Comparison of ENCODE assay signal across 9 cellular contexts in the genomic region with DNA sequence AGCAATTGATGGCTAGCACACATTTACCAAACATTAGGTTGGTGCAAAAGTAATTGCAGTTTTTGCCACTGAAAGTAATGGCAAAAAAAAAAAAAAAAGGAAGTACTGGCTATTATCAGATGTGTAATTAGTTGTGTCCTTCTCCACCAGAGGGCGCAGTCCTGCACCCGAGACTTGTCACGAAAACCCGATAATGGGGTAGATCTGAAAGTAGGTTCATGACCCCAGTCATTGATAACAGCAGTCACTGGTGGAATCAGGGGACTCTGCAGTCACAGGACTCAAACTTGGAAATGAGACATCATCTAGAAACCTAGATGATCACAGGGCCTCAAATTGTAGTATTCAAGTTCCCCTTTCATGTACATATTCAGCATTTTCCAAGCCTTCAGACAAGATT. TPM values are rescaled to one million over a fixed set of nuclear protein-coding genes. Genes with fewer than 3 reads are reported as not detected.
DNase-seq lines count a peak whose midpoint lies in the region; ATAC-seq, FAIRE-seq and TF ChIP-seq lines count a peak whose summit lies in the region.
"Had no signal": no experiment of that assay in that cellular context is flagged by ENCODE, and none has a peak within 500 bp of the region (broad histone marks: within the 10 kb centered on the region; RNA-seq: fewer than 3 reads in every experiment).

No MANE protein-coding gene starts in this region.

- no TSS peak for BruUV-seq in endothelial cell of umbilical vein (replicated peaks; lab: Mats Ljungman, UMichigan)

- no peak overlapping the region for H3K27ac Mint-ChIP-seq in natural killer cell treated with Interleukin-12 subunit alpha and Interleukin-12 subunit beta and Interleukin-15 and Interleukin-18, amount 100 ng/mL, for 72 hours

- no peak overlapping the region for H3K4me2 ChIP-seq in endothelial cell of umbilical vein (ENCODE audit: insufficient read depth, low read length)

- POLR2A ChIA-PET in endothelial cell of umbilical vein (lab: Charles Lee) = no interaction called here

- H3K4me3 Mint-ChIP-seq in natural killer cell treated with Interleukin-12 subunit alpha and Interleukin-12 subunit beta and Interleukin-15 and Interleukin-18, amount 100 ng/mL, for 72 hours = no peak overlapping the region

- peak; percentile 69 for ATAC-seq in HG02852 (IDR thresholded peaks at IDR 0.05; ENCODE audit: unreplicated experiment)
- ATAC-seq in natural killer cell treated with Interleukin-12 subunit alpha and Interleukin-12 subunit beta and Interleukin-15 and Interleukin-18, amount 100 ng/mL, for 72 hours = peak; percentile 56 to 61

- TF ChIP-seq CTCF in endothelial cell of umbilical vein (IDR thresholded peaks at IDR 0.05; ENCODE audit: extremely low read depth in 1 of 2, insufficient read depth in 1 of 2, low read depth in 1 of 2, low read length in 2 of 2) = peak; percentile 32 to 34
- TF ChIP-seq CTCF in tibial artery (IDR thresholded peaks at IDR 0.05) = peak; percentile 6 to 20

- H3K4me1 Mint-ChIP-seq in natural killer cell treated with Interleukin-12 subunit alpha and Interleukin-12 subunit beta and Interleukin-15 and Interleukin-18, amount 100 ng/mL, for 72 hours (ENCODE audit: low read depth in 2 of 2) = peaks cover 0 to 3% of the 10 kb centered on the region in 2 donors

- DNase-seq in NCI-H2196 (lab: John Stamatoyannopoulos, UW; ENCODE audit: unreplicated experiment) (peak; percentile 41), NCI-H2196 treated with DMSO at 0.1 percent for 48 hours (lab: John Stamatoyannopoulos, UW; ENCODE audit: unreplicated experiment) (no peak), NCI-H510A treated with DMSO at 0.1 percent for 48 hours (lab: John Stamatoyannopoulos, UW) (peak; percentile 32), endothelial cell of umbilical vein (ENCODE audit: low read depth, low spot score) (peak; percentile 54), tibial artery (peak in 1 of 2 donors; percentile 43)
- DNase-seq in activated CD4-positive, alpha-beta T cell treated with anti-CD3 and anti-CD28 coated beads, Interleukin-2, amount 50 U/mL, for 24 hours (ENCODE audit: low read depth in 1 of 2, low spot score in 1 of 2) = peak; percentile 6 to 42
- peak; percentile 74 for DNase-seq in natural killer cell treated with Interleukin-12 subunit alpha and Interleukin-12 subunit beta and Interleukin-15 and Interleukin-18, amount 100 ng/mL, for 72 hours (ENCODE audit: low spot score)

- no peaks in the 10 kb centered on the region for H3K27me3 Mint-ChIP-seq in natural killer cell treated with Interleukin-12 subunit alpha and Interleukin-12 subunit beta and Interleukin-15 and Interleukin-18, amount 100 ng/mL, for 72 hours

- H3K27me3 ChIP-seq in endothelial cell of umbilical vein (ENCODE audit: control insufficient read depth in 2 of 2, insufficient read depth in 2 of 2, low read length in 2 of 2) (no peaks in the 10 kb centered on the region), tibial artery (no peaks in the 10 kb centered on the region)

- peak; percentile 91 for FAIRE-seq in endothelial cell of umbilical vein (lab: Jason Lieb, UNC)
- FAIRE-seq: islet of Langerhans had no signal

- intact Hi-C loops in endothelial cell of umbilical vein (cut with micrococcal nuclease) = loop anchor here (1.0 kb wide), 2 partner anchors 26 to 146 kb away; no protein-coding TSS in a partner anchor
- intact Hi-C loops in tibial artery (cut with DNase I; ENCODE audit: low total_unique reads) = no loop called here

- no peaks in the 10 kb centered on the region for H3K36me3 Mint-ChIP-seq in natural killer cell treated with Interleukin-12 subunit alpha and Interleukin-12 subunit beta and Interleukin-15 and Interleukin-18, amount 100 ng/mL, for 72 hours

- H4K20me1 ChIP-seq in endothelial cell of umbilical vein (replicated peaks; ENCODE audit: control insufficient read depth, extremely low read depth, insufficient read depth, low read length) = no peaks in the 10 kb centered on the region

- no peak overlapping the region for H3K27ac ChIP-seq in endothelial cell of umbilical vein (ENCODE audit: insufficient read depth, low read depth, low read length)
- H3K27ac ChIP-seq in tibial artery = no peak overlapping the region

- no peak for TF ChIP-seq POLR2A in endothelial cell of umbilical vein (IDR thresholded peaks at IDR 0.05; ENCODE audit: low read depth, low read length)

- dilution Hi-C loops in endothelial cell of umbilical vein (cut with MboI; ENCODE audit: extremely low pct_ligation_motif_present, low sequenced_read_pairs) = no loop called here

- no peak overlapping the region for H3K9ac ChIP-seq in endothelial cell of umbilical vein (replicated peaks; ENCODE audit: extremely low read depth, insufficient read depth, low read length)

- CTCF ChIA-PET in endothelial cell of umbilical vein (lab: Charles Lee) = interaction anchor here (1.1 to 2.9 kb wide), 3 partner anchors 9 to 146 kb away, joined by 3 to 28 read pairs (median 4); no protein-coding TSS in a partner anchor

- H2AFZ ChIP-seq in endothelial cell of umbilical vein (ENCODE audit: low read depth, low read length) = no peak overlapping the region

- H3K9me3 ChIP-seq in endothelial cell of umbilical vein (replicated peaks; ENCODE audit: control insufficient read depth, insufficient read depth, low read length) (no peaks in the 10 kb centered on the region), tibial artery (no peaks in the 10 kb centered on the region)

- no peaks in the 10 kb centered on the region for H3K9me3 Mint-ChIP-seq in natural killer cell treated with Interleukin-12 subunit alpha and Interleukin-12 subunit beta and Interleukin-15 and Interleukin-18, amount 100 ng/mL, for 72 hours

- H3K36me3 ChIP-seq in endothelial cell of umbilical vein (ENCODE audit: control insufficient read depth in 2 of 2, extremely low read depth in 1 of 2, insufficient read depth in 2 of 2, low read length in 2 of 2) (no peaks in the 10 kb centered on the region), tibial artery (no peaks in the 10 kb centered on the region)

- H3K9me1 ChIP-seq in endothelial cell of umbilical vein (replicated peaks; ENCODE audit: control insufficient read depth, extremely low read depth, insufficient read depth, low read length) = no peaks in the 10 kb centered on the region

- H3K4me3 ChIP-seq in endothelial cell of umbilical vein (replicated peaks in 1 of 3; ENCODE audit: insufficient read depth in 1 of 3, low read depth in 1 of 3, low read length in 3 of 3) (no peak overlapping the region), tibial artery (no peak overlapping the region)

- H3K79me2 ChIP-seq in endothelial cell of umbilical vein (ENCODE audit: control insufficient read depth, insufficient read depth, low read length) = no peaks in the 10 kb centered on the region

- no peaks in the 10 kb centered on the region for H3K4me1 ChIP-seq in endothelial cell of umbilical vein (ENCODE audit: control insufficient read depth, extremely low read depth, insufficient read depth, low read length)
- H3K4me1 ChIP-seq in tibial artery = peaks cover 0 to 6% (median 2%) of the 10 kb centered on the region in 4 donors

TF ChIP-seq in endothelial cell of umbilical vein, 7 proteins besides CTCF, POLR2A, EP300 and RAD21:
- TF ChIP-seq EZH2 (IDR thresholded peaks at IDR 0.05; ENCODE audit: borderline replicate concordance, low read depth, low read length, severe bottlenecking) = no peak
- no peak for TF ChIP-seq MYC (IDR thresholded peaks at IDR 0.05; ENCODE audit: low read depth, low read length)
- peak; percentile 26 for TF ChIP-seq GATA2 (IDR thresholded peaks at IDR 0.05; ENCODE audit: insufficient read depth, insufficient read length, low read depth, low read length)

RNA-seq across cellular contexts. Expression of a gene that starts 13.1 kb away (rescaled TPM):
- 83.1 and 88.5 TPM in 2 replicates for total RNA-seq in endothelial cell of umbilical vein
- polyA plus RNA-seq in endothelial cell of umbilical vein = 37.5 and 38.4 TPM in 2 replicates
- polyA plus RNA-seq in endothelial cell of umbilical vein (2011; cell fraction: cytosol; rRNA removed) = 42.7 and 46.6 TPM in 2 replicates
- polyA plus RNA-seq in endothelial cell of umbilical vein (2011; cell fraction: nucleus; rRNA removed) = 117 and 153 TPM in 2 replicates
- 76.9 and 96.7 TPM in 2 replicates for polyA plus RNA-seq in endothelial cell of umbilical vein (2012)
- polyA minus RNA-seq in endothelial cell of umbilical vein = 42.3 and 46.6 TPM in 2 replicates
- polyA minus RNA-seq in endothelial cell of umbilical vein (2011; cell fraction: cytosol; rRNA and poly(A)+ RNA removed) = 32.6 TPM
- 31.4 and 44.0 TPM in 2 replicates for polyA minus RNA-seq in endothelial cell of umbilical vein (2011; cell fraction: nucleus; rRNA and poly(A)+ RNA removed)
- 10 to 100 TPM; 41.3 to 42.6 TPM for total RNA-seq in natural killer cell treated with Interleukin-12 subunit alpha and Interleukin-12 subunit beta and Interleukin-15 and Interleukin-18, amount 100 ng/mL, for 72 hours

RNA-seq across cellular contexts. Expression of a gene that starts 26.8 kb away (rescaled TPM):
- total RNA-seq in endothelial cell of umbilical vein = 256 and 289 TPM in 2 replicates
- polyA plus RNA-seq in endothelial cell of umbilical vein = 264 and 526 TPM in 2 replicates
- polyA plus RNA-seq in endothelial cell of umbilical vein (2011; cell fraction: cytosol; rRNA removed) = 181 and 234 TPM in 2 replicates
- 3,716 and 6,543 TPM in 2 replicates for polyA plus RNA-seq in endothelial cell of umbilical vein (2011; cell fraction: nucleus; rRNA removed)
- polyA plus RNA-seq in endothelial cell of umbilical vein (2012) = 485 and 1,166 TPM in 2 replicates
- 186 and 341 TPM in 2 replicates for polyA minus RNA-seq in endothelial cell of umbilical vein
- polyA minus RNA-seq in endothelial cell of umbilical vein (2011; cell fraction: cytosol; rRNA and poly(A)+ RNA removed) = 23.6 TPM
- polyA minus RNA-seq in endothelial cell of umbilical vein (2011; cell fraction: nucleus; rRNA and poly(A)+ RNA removed) = 856 and 1,169 TPM in 2 replicates
- 100 to 1,000 TPM; 122 to 135 TPM for total RNA-seq in natural killer cell treated with Interleukin-12 subunit alpha and Interleukin-12 subunit beta and Interleukin-15 and Interleukin-18, amount 100 ng/mL, for 72 hours
